ENCODE assay signal across 9 cellular contexts in the genomic region with DNA sequence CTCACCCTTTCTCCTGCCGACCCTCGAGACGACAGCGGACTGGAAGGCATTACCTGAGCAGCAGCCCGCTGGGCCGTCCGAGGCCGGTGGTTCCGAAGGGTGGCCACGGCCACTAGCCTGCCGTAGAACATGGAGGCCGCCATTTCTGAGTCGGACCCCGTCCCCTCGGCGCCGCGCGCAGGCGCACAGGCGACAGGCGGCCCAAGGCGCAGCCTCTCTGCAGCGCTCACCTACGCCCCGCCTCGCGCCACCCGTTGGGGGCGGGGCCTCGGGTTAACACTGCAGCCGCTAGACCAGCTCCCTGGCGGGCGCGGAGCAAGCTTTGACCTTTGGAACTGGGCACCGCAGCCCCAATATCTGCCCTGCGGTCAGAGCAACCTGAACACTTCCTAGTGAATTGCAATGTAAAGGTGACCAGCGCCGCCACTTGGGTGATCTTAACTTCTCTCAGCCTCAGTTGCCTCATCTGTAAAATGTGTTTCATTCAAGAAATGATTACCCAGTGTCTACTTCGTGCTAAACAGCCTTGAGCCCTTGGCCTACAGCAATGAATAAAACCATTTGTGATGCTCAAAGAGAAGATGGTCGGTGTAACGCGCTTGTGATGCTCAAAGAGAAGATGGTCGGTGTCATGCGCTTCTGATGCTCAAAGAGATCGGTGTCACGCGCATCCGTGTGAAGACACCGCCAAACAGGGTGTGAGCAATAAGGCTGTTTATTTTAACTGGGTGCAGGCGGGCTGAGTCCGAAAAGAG. TPM values are rescaled to one million over a fixed set of nuclear protein-coding genes. Genes with fewer than 3 reads are reported as not detected.
DNase-seq lines count a peak whose midpoint lies in the region; ATAC-seq, FAIRE-seq and TF ChIP-seq lines count a peak whose summit lies in the region.
"Had no signal": no experiment of that assay in that cellular context is flagged by ENCODE, and none has a peak within 500 bp of the region (broad histone marks: within the 10 kb centered on the region; RNA-seq: fewer than 3 reads in every experiment).

Gene SUCLA2, minus strand, starts transcription at position 147 of the 755 bp plus-strand sequence. Its CDS starts 4 bp downstream, at position 143.

- no peak for TF ChIP-seq CTCF in AG10803 (conservative IDR thresholded peaks at IDR 0.05; ENCODE audit: low read length)
- no peak for TF ChIP-seq CTCF in keratinocyte (optimal IDR thresholded peaks at IDR 0.05 in 1 of 3, IDR thresholded peaks at IDR 0.05 in 1 of 3, conservative IDR thresholded peaks at IDR 0.05 in 1 of 3; ENCODE audit: extremely low read depth in 1 of 3, insufficient read depth in 2 of 3, low read length in 3 of 3)

- no peaks in the 10 kb centered on the region for H3K27me3 ChIP-seq in keratinocyte (ENCODE audit: control insufficient read depth, extremely low read depth, insufficient read depth, low read length)

- H2AFZ ChIP-seq in keratinocyte (ENCODE audit: control insufficient read depth, low read length) = peak within 1 kb of the TSS; percentile 98

- dilution Hi-C loops in keratinocyte (cut with MboI; ENCODE audit: extremely low pct_ligation_motif_present, low sequenced_read_pairs) = no loop called here

- peak within 1 kb of the TSS; percentile 97 for H3K9ac ChIP-seq in keratinocyte (ENCODE audit: control insufficient read depth, extremely low read depth, insufficient read depth, low read length)

- H3K4me2 ChIP-seq in keratinocyte (ENCODE audit: control insufficient read depth, extremely low read depth, insufficient read depth, low read depth, low read length) = peak within 1 kb of the TSS; percentile 99

- H3K27ac ChIP-seq in keratinocyte (ENCODE audit: control insufficient read depth, insufficient read depth, low read length) = peak within 1 kb of the TSS; percentile 98

- H3K9me3 Mint-ChIP-seq in central memory CD8-positive, alpha-beta T cell = no peaks in the 10 kb centered on the region

- H3K9me1 ChIP-seq in keratinocyte (ENCODE audit: control insufficient read depth, extremely low read depth, insufficient read depth, low read length) = no peaks in the 10 kb centered on the region

- H4K20me1 ChIP-seq in keratinocyte (ENCODE audit: control insufficient read depth, extremely low read depth, insufficient read depth, low read length) = no peaks in the 10 kb centered on the region

- H3K36me3 ChIP-seq in keratinocyte (ENCODE audit: control insufficient read depth in 2 of 2, extremely low read depth in 1 of 2, insufficient read depth in 2 of 2, low read length in 2 of 2) = peaks cover 0 to under 1% of the 10 kb centered on the region in 2 experiments

- FAIRE-seq in keratinocyte (lab: Jason Lieb, UNC) = peak; percentile 70
- FAIRE-seq: TTC549 had no signal

- H3K4me3 Mint-ChIP-seq in central memory CD8-positive, alpha-beta T cell = peak within 1 kb of the TSS; percentile 88

- DNase-seq in AG10803 (ENCODE audit: low read depth) (peak; percentile 84), NCI-H345 treated with DMSO at 0.1 percent for 48 hours (lab: John Stamatoyannopoulos, UW; ENCODE audit: unreplicated experiment) (peak; percentile 48), keratinocyte (ENCODE audit: low read depth, low spot score) (no peak)
- DNase-seq in central memory CD8-positive, alpha-beta T cell (ENCODE audit: low spot score in 2 of 2) = peak; percentile 76 to 82
- DNase-seq in stimulated activated CD4-positive, alpha-beta T cell treated with anti-CD3 and anti-CD28 coated beads, Interleukin-12 subunit alpha, Interleukin-12 subunit beta, amount 100 ng/mL, for 48 hours (ENCODE audit: low read depth in 2 of 3, low spot score in 1 of 3) = peak; percentile 82 to 90 (median 83)

- ATAC-seq in GM19025 (IDR thresholded peaks at IDR 0.05; ENCODE audit: low read depth, unreplicated experiment) (peak; percentile 99), HG03280 (IDR thresholded peaks at IDR 0.05; ENCODE audit: unreplicated experiment) (peak; percentile 99)
- peak; percentile 99 to 100 for ATAC-seq in activated CD4-positive, CD25-positive, alpha-beta regulatory T cell treated with anti-CD3 and anti-CD28 coated beads, Interleukin-2, amount 50 U/mL, for 24 hours
- ATAC-seq in central memory CD8-positive, alpha-beta T cell (replicated peaks; ENCODE audit: extremely low read depth, poor library complexity, severe bottlenecking) = peak; percentile 98

- peak within 1 kb of the TSS; percentile 85 for H3K27ac Mint-ChIP-seq in central memory CD8-positive, alpha-beta T cell (ENCODE audit: low read depth)

- H3K4me1 Mint-ChIP-seq in central memory CD8-positive, alpha-beta T cell = peaks cover 35% of the 10 kb centered on the region

- peaks cover 41% of the 10 kb centered on the region for H3K4me1 ChIP-seq in keratinocyte (ENCODE audit: control insufficient read depth, extremely low read depth, insufficient read depth, low read length)

- peaks cover 15% of the 10 kb centered on the region for H3K36me3 Mint-ChIP-seq in central memory CD8-positive, alpha-beta T cell (ENCODE audit: insufficient read depth)

- no peaks in the 10 kb centered on the region for H3K27me3 Mint-ChIP-seq in central memory CD8-positive, alpha-beta T cell

- peaks cover 44% of the 10 kb centered on the region for H3K79me2 ChIP-seq in keratinocyte (ENCODE audit: control insufficient read depth, insufficient read depth, low read length)

- no peaks in the 10 kb centered on the region for H3K9me3 ChIP-seq in keratinocyte (ENCODE audit: control insufficient read depth, low read depth, low read length)

- H3K4me3 ChIP-seq in AG10803 (ENCODE audit: low read length) (peak within 1 kb of the TSS; percentile 99), keratinocyte (ENCODE audit: control insufficient read depth in 2 of 3, extremely low read depth in 1 of 3, insufficient read depth in 2 of 3, low read depth in 1 of 3, low read length in 3 of 3) (peak within 1 kb of the TSS; percentile 81 to 97 (median 95))

RNA-seq across cellular contexts. Expression of gene SUCLA2, which starts in this region (rescaled TPM):
- 32.4 to 64.3 TPM (median 35.2 TPM) in 3 replicates for polyA plus RNA-seq in keratinocyte
- 108 TPM for polyA plus RNA-seq in keratinocyte (2011; ENCODE audit: low read depth)
- polyA plus RNA-seq in keratinocyte (2011; cell fraction: cytosol; rRNA removed) = 35.7 and 70.9 TPM in 2 replicates
- polyA plus RNA-seq in keratinocyte (2011; cell fraction: nucleus; rRNA removed) = 35.7 and 44.4 TPM in 2 replicates
- 36.0 and 49.7 TPM in 2 replicates for polyA plus RNA-seq in keratinocyte (2012; ENCODE audit: low replicate concordance)
- 5.8 to 31.9 TPM (median 20.5 TPM) in 3 replicates for polyA minus RNA-seq in keratinocyte
- polyA minus RNA-seq in keratinocyte (2011; cell fraction: cytosol; rRNA and poly(A)+ RNA removed) = 18.8 TPM
- 15.4 and 42.4 TPM in 2 replicates for polyA minus RNA-seq in keratinocyte (2011; cell fraction: nucleus; rRNA and poly(A)+ RNA removed)
